Comparison of ENCODE assay signal across 15 cellular contexts in the genomic region with DNA sequence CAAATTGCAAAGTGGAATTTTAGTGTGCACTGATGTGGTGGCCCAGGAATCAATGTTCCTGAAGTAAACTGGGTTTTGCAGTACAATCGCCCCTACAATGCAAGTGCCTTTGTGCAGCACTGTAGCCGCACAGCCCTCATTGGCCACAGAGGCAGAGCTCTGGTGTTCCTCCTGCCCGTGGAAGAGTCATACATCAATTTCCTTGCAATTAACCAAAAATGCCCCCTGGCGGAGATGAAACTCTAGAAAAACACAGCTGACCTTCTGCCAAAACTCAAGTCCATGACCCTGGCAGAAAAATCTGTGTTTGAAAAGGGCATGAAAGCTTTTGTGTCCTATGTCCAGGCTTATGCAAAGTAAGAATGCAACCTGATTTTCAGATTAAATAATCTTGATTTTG.
A peak's percentile ranks its signal among the peaks of the same experiment; 100 is the strongest.
DNase-seq lines count a peak whose midpoint lies in the region; ATAC-seq, FAIRE-seq and TF ChIP-seq lines count a peak whose summit lies in the region.
"Had no signal": no experiment of that assay in that cellular context is flagged by ENCODE, and none has a peak within 500 bp of the region (broad histone marks: within the 10 kb centered on the region; RNA-seq: fewer than 3 reads in every experiment).

No MANE protein-coding gene starts in this region.

- no peak overlapping the region for H3K4me3 Mint-ChIP-seq in HFFc6
- no peak overlapping the region for H3K4me3 Mint-ChIP-seq in mesothelial cell of epicardium
- H3K4me3 Mint-ChIP-seq: CD4-positive, CD25-positive, alpha-beta regulatory T cell; naive thymus-derived CD4-positive, alpha-beta T cell had no signal

- H3K4me2 ChIP-seq in SK-N-SH: no peak overlapping the region

- 0 out of 4 replicates have a peak, but pooled peaks of 1 of the 2 experiments have one; percentile 11 for TF ChIP-seq EP300 in SK-N-SH (IDR thresholded peaks at IDR 0.05; ENCODE audit: borderline replicate concordance in 1 of 2, low read depth in 1 of 2, low read length in 1 of 2)

- no peak overlapping the region for H2AFZ ChIP-seq in SK-N-SH (ENCODE audit: low read depth)

- H3K9me3 Mint-ChIP-seq in HFFc6: no peaks in the 10 kb centered on the region
- no peaks in the 10 kb centered on the region for H3K9me3 Mint-ChIP-seq in mesothelial cell of epicardium
- H3K9me3 Mint-ChIP-seq: CD4-positive, CD25-positive, alpha-beta regulatory T cell had no signal

- H3K79me2 ChIP-seq in SK-N-SH (ENCODE audit: insufficient read depth): no peaks in the 10 kb centered on the region

- H3K4me1 Mint-ChIP-seq in HFFc6 (ENCODE audit: low read depth) (peaks cover 21% of the 10 kb centered on the region), mesothelial cell of epicardium (no peaks in the 10 kb centered on the region)
- H3K4me1 Mint-ChIP-seq: CD4-positive, CD25-positive, alpha-beta regulatory T cell had no signal

- CTCF ChIA-PET in SK-N-SH (lab: Yijun Ruan, JAX): interaction anchor here (0.6 to 1.5 kb wide), 4 partner anchors 13 to 520 kb away, joined by 3 to 5 read pairs (median 3); no protein-coding TSS in a partner anchor

- TF ChIP-seq CTCF in C4-2B (conservative IDR thresholded peaks at IDR 0.05) (peak; percentile 40), HFFc6 (IDR thresholded peaks at IDR 0.05) (peak; percentile 48), SK-N-SH (IDR thresholded peaks at IDR 0.05) (peak; percentile 35), fibroblast of villous mesenchyme (IDR thresholded peaks at IDR 0.05; ENCODE audit: insufficient read depth, low read depth, low read length) (peak; percentile 16), mesothelial cell of epicardium (IDR thresholded peaks at IDR 0.05; ENCODE audit: unreplicated experiment) (no peak)

- H3K27ac Mint-ChIP-seq in HFFc6: no peak overlapping the region
- H3K27ac Mint-ChIP-seq in mesothelial cell of epicardium: no peak overlapping the region
- H3K27ac Mint-ChIP-seq: CD4-positive, CD25-positive, alpha-beta regulatory T cell; naive thymus-derived CD4-positive, alpha-beta T cell had no signal

- no peak overlapping the region for H3K4me3 ChIP-seq in SK-N-SH (ENCODE audit: low read depth in 2 of 2, low read length in 1 of 2)
- no peak overlapping the region for H3K4me3 ChIP-seq in fibroblast of villous mesenchyme (ENCODE audit: low read depth, low read length)
- H3K4me3 ChIP-seq: ascending aorta, upper lobe of right lung had no signal

- FAIRE-seq in GM12892 (lab: Jason Lieb, UNC): no peak

- TF ChIP-seq POLR2A in GM12892 (IDR thresholded peaks at IDR 0.05; ENCODE audit: low read depth, low read length): no peak

- H3K9me3 ChIP-seq in SK-N-SH: no peaks in the 10 kb centered on the region
- H3K9me3 ChIP-seq: ascending aorta, upper lobe of right lung had no signal

- H3F3A ChIP-seq in SK-N-SH (replicated peaks; ENCODE audit: insufficient read depth): no peaks in the 10 kb centered on the region

- H3K27ac ChIP-seq in C4-2B (no peak overlapping the region), SK-N-SH (ENCODE audit: low read depth in 2 of 2, low read length in 1 of 2) (no peak overlapping the region; a peak in 1 of 4 replicates)
- H3K27ac ChIP-seq: ascending aorta, epithelial cell of prostate, upper lobe of right lung, VCaP had no signal

- DNase-seq in HFFc6 (no peak), SK-N-SH (peak; percentile 66), fibroblast of villous mesenchyme (ENCODE audit: low read depth) (peak; percentile 3), mesothelial cell of epicardium (ENCODE audit: low spot score in 2 of 2, unreplicated experiment in 2 of 2) (no peak), GM12892 (ENCODE audit: insufficient read length) (no peak), mucosa of gallbladder (ENCODE audit: low spot score) (no peak)
- DNase-seq: CD4-positive, CD25-positive, alpha-beta regulatory T cell; naive thymus-derived CD4-positive, alpha-beta T cell; NCI-H146; upper lobe of right lung had no signal

- H3K9me2 ChIP-seq in SK-N-SH: no peaks in the 10 kb centered on the region

- no peaks in the 10 kb centered on the region; the same call in 1 of the 2 replicates for H3K27me3 ChIP-seq in SK-N-SH (ENCODE audit: insufficient read depth)
- H3K27me3 ChIP-seq: ascending aorta, upper lobe of right lung had no signal

- no peaks in the 10 kb centered on the region for H3K36me3 Mint-ChIP-seq in HFFc6 (ENCODE audit: low read depth)
- H3K36me3 Mint-ChIP-seq in mesothelial cell of epicardium: no peaks in the 10 kb centered on the region
- H3K36me3 Mint-ChIP-seq: CD4-positive, CD25-positive, alpha-beta regulatory T cell had no signal

- H4K20me1 ChIP-seq in SK-N-SH (ENCODE audit: insufficient read depth): no peaks in the 10 kb centered on the region

- H3K9ac ChIP-seq in SK-N-SH: no peak overlapping the region

- H3K27me3 Mint-ChIP-seq in HFFc6 (ENCODE audit: insufficient read depth) (peaks cover 11% of the 10 kb centered on the region), mesothelial cell of epicardium (ENCODE audit: low read depth) (peaks cover 8% of the 10 kb centered on the region)

- peaks cover 0 to 3% of the 10 kb centered on the region in 2 experiments; a peak in 2 of 4 replicates for H3K4me1 ChIP-seq in SK-N-SH (ENCODE audit: control insufficient read depth in 1 of 2, insufficient read depth in 2 of 2, low read depth in 1 of 2, low read length in 1 of 2)
- H3K4me1 ChIP-seq: ascending aorta, upper lobe of right lung had no signal

- peak; percentile 31 for TF ChIP-seq RAD21 in SK-N-SH (IDR thresholded peaks at IDR 0.05; ENCODE audit: low read length)

- POLR2A ChIA-PET in SK-N-SH (lab: Yijun Ruan, JAX): no interaction called here

- 15% methylated on average over 4 of the region's 4 CpGs for WGBS in SK-N-SH (ENCODE audit: low lambda C conversion rate)

- no peaks in the 10 kb centered on the region for H3K36me3 ChIP-seq in SK-N-SH (replicated peaks in 1 of 2; ENCODE audit: control insufficient read depth in 1 of 2, insufficient read depth in 2 of 2, low read length in 1 of 2)
- H3K36me3 ChIP-seq: ascending aorta, upper lobe of right lung had no signal

- no peak for ATAC-seq in GM21360 (IDR thresholded peaks at IDR 0.05; ENCODE audit: unreplicated experiment)
- ATAC-seq: naive thymus-derived CD4-positive, alpha-beta T cell; upper lobe of right lung had no signal

TF ChIP-seq in SK-N-SH, 30 proteins besides CTCF, POLR2A, EP300 and RAD21:
- TF ChIP-seq, protein P1, sequence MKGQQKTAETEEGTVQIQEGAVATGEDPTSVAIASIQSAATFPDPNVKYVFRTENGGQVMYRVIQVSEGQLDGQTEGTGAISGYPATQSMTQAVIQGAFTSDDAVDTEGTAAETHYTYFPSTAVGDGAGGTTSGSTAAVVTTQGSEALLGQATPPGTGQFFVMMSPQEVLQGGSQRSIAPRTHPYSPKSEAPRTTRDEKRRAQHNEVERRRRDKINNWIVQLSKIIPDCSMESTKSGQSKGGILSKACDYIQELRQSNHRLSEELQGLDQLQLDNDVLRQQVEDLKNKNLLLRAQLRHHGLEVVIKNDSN (IDR thresholded peaks at IDR 0.05; ENCODE audit: borderline replicate concordance, low read depth): no peak
- TF ChIP-seq SMC3 (IDR thresholded peaks at IDR 0.05; ENCODE audit: low read depth, low read length) (peak; percentile 10; the same call in 1 of the 2 replicates), RXRA (IDR thresholded peaks at IDR 0.05; ENCODE audit: borderline replicate concordance, low read depth) (no peak), SIN3A (IDR thresholded peaks at IDR 0.05; ENCODE audit: borderline replicate concordance, low read depth, low read length) (no peak)
- TF ChIP-seq, protein P2, sequence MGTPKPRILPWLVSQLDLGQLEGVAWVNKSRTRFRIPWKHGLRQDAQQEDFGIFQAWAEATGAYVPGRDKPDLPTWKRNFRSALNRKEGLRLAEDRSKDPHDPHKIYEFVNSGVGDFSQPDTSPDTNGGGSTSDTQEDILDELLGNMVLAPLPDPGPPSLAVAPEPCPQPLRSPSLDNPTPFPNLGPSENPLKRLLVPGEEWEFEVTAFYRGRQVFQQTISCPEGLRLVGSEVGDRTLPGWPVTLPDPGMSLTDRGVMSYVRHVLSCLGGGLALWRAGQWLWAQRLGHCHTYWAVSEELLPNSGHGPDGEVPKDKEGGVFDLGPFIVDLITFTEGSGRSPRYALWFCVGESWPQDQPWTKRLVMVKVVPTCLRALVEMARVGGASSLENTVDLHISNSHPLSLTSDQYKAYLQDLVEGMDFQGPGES (IDR thresholded peaks at IDR 0.05; ENCODE audit: low read depth, low read length): no peak

Comparison
In these comparisons a context has a peak if more than half of its experiments do, and no peak if none do; other contexts are left out.
1. DNase-seq: peak in SK-N-SH (single experiment) and fibroblast of villous mesenchyme (single experiment); none in HFFc6 (single experiment), mesothelial cell of epicardium (0 of 2), GM12892 (single experiment) and mucosa of gallbladder (single experiment).